In the genomic region with DNA sequence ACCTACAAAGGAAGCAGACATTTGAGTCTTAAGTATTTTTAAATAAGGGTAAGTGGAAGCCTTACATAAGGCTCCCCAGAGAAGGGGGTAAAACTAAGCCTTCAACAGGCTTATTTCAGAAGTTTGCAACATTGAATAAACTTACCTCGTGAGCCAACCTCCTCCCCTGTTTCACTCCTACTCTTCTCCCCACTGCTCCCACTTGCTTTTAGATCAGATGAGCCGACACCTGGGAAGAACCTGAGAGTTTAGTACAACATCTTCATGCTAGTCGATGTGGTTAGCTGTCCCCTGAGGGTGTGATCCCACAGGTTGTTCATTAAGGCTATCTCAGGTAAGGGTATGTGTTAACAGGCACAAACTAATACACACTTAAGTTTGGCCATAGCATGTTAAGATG, we compare ENCODE assay signal across 24 cellular contexts.
"Had no signal": no experiment of that assay in that cellular context is flagged by ENCODE, and none has a peak within 500 bp of the region (broad histone marks: within the 10 kb centered on the region; RNA-seq: fewer than 3 reads in every experiment).

No MANE protein-coding gene starts in this region.

- H3K9me3 ChIP-seq: colonic mucosa, esophagus muscularis mucosa, esophagus squamous epithelium, gastrocnemius medialis, gastroesophageal sphincter, heart left ventricle, heart right ventricle had no signal

- H3K4me3 ChIP-seq: colonic mucosa, coronary artery, dorsolateral prefrontal cortex, esophagus muscularis mucosa, esophagus squamous epithelium, gastrocnemius medialis, gastroesophageal sphincter, heart left ventricle, heart right ventricle had no signal

- DNase-seq: colonic mucosa; cortex of kidney; dermis blood vessel endothelial cell; dorsolateral prefrontal cortex; effector CD4-positive, alpha-beta T cell; effector CD8-positive, alpha-beta T cell; effector memory CD4-positive, alpha-beta T cell; effector memory CD8-positive, alpha-beta T cell; endodermal cell; erythroblast; esophagus squamous epithelium; foreskin fibroblast; foreskin keratinocyte; foreskin melanocyte; gastrocnemius medialis; glutamatergic neuron; heart left ventricle; heart right ventricle had no signal

- H3K27ac ChIP-seq: colonic mucosa, coronary artery, dorsolateral prefrontal cortex, epithelial cell of prostate, esophagus muscularis mucosa, esophagus squamous epithelium, foreskin keratinocyte, gastrocnemius medialis, gastroesophageal sphincter, heart left ventricle, heart right ventricle had no signal

- H3K36me3 ChIP-seq: colonic mucosa, esophagus muscularis mucosa, esophagus squamous epithelium, gastrocnemius medialis, gastroesophageal sphincter, heart left ventricle, heart right ventricle had no signal

- H3K4me1 ChIP-seq: colonic mucosa, esophagus muscularis mucosa, esophagus squamous epithelium, gastrocnemius medialis, gastroesophageal sphincter, heart left ventricle, heart right ventricle had no signal

- H3K27me3 ChIP-seq: colonic mucosa, gastrocnemius medialis had no signal

- H3K9me3 Mint-ChIP-seq: dendritic cell treated with granulocyte-macrophage colony-stimulating factor and Interleukin-4, amounts not matched to agents 40 ng/mL and 50 ng/mL, for 4 days; effector memory CD8-positive, alpha-beta T cell; endodermal cell had no signal

- ATAC-seq: effector memory CD8-positive, alpha-beta T cell; esophagus mucosa; foreskin keratinocyte; gastrocnemius medialis; gastroesophageal sphincter; heart left ventricle; heart right ventricle had no signal

- H3K4me3 Mint-ChIP-seq: dendritic cell treated with granulocyte-macrophage colony-stimulating factor and Interleukin-4, amounts not matched to agents 40 ng/mL and 50 ng/mL, for 4 days; effector memory CD8-positive, alpha-beta T cell; endodermal cell had no signal

- H3K27ac Mint-ChIP-seq: dendritic cell treated with granulocyte-macrophage colony-stimulating factor and Interleukin-4, amounts not matched to agents 40 ng/mL and 50 ng/mL, for 4 days; effector memory CD8-positive, alpha-beta T cell; endodermal cell had no signal

- H3K4me1 Mint-ChIP-seq: endodermal cell had no signal
